ENCODE assay signal across 12 cellular contexts in the genomic region with DNA sequence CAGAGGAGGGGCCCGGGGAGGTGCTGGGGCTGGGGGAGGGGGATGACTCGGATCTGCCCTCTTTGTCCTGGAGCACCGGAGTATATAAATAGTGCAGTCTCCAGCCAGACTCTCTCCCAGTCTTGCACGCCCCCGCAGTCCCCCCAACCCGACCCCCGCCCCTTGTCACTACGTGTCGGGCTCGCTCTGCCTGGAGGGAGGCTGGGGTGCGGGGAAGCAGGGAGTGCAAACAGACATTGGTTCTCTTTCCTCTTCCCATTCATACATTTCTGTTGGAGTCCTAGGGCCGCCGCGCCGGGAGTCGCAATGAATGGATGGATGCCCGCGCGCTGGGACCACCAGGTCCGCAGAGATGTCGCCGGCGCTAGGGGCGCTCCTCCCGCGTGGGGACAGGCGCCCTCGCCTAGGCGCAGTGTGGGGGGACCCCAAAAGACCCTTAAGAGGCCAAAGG.
DNase-seq lines count a peak whose midpoint lies in the region; ATAC-seq and TF ChIP-seq lines count a peak whose summit lies in the region.
"Had no signal": no experiment of that assay in that cellular context is flagged by ENCODE, and none has a peak within 500 bp of the region (broad histone marks: within the 10 kb centered on the region; RNA-seq: fewer than 3 reads in every experiment).

No MANE protein-coding gene starts in this region.

- no peaks in the 10 kb centered on the region for H3K9me3 Mint-ChIP-seq in osteocyte (ENCODE audit: unreplicated experiment)
- no peaks in the 10 kb centered on the region for H3K9me3 Mint-ChIP-seq in stimulated activated memory B cell treated with anti-CD40 and anti-IgM and Interleukin-4, amounts not matched to agents 10 μg/mL and 1 μg/mL and 100 μg/mL, for 72 hours

- peak overlapping the region; percentile 91 for H3K4me3 ChIP-seq in ACC112 (ENCODE audit: low read depth, low read length)
- peak overlapping the region; percentile 43 for H3K4me3 ChIP-seq in fibroblast of villous mesenchyme (ENCODE audit: low read depth, low read length)

- no peaks in the 10 kb centered on the region for H3K79me2 ChIP-seq in ACC112 (ENCODE audit: control insufficient read depth, insufficient read depth, low read length, unreplicated experiment)

- TF ChIP-seq CTCF in fibroblast of villous mesenchyme (IDR thresholded peaks at IDR 0.05; ENCODE audit: insufficient read depth, low read depth, low read length) (no peak), osteocyte (IDR thresholded peaks at IDR 0.05) (no peak)

- H2AFZ ChIP-seq in ACC112 (ENCODE audit: low read length, unreplicated experiment), result peak overlapping the region; percentile 68

- DNase-seq in NCI-H1105 treated with DMSO at 0.1 percent for 48 hours (lab: John Stamatoyannopoulos, UW) (peak; percentile 47), fibroblast of villous mesenchyme (ENCODE audit: low read depth) (no peak), osteocyte (ENCODE audit: extremely low spot score, unreplicated experiment) (no peak), NCI-H2029 (lab: John Stamatoyannopoulos, UW) (no peak)
- DNase-seq: activated CD4-positive, alpha-beta T cell treated with anti-CD3 and anti-CD28 coated beads, Interleukin-2, amount 50 U/mL, for 4 hours; NCI-H1417 treated with DMSO at 0.1 percent for 48 hours; stimulated activated CD8-positive, alpha-beta memory T cell treated with anti-CD3 and anti-CD28 coated beads, Interleukin-4, amount 100 ng/mL, for 48 hours had no signal

- no peaks in the 10 kb centered on the region for H3K36me3 Mint-ChIP-seq in osteocyte (ENCODE audit: unreplicated experiment)
- no peaks in the 10 kb centered on the region for H3K36me3 Mint-ChIP-seq in stimulated activated memory B cell treated with anti-CD40 and anti-IgM and Interleukin-4, amounts not matched to agents 10 μg/mL and 1 μg/mL and 100 μg/mL, for 72 hours

- H3K4me3 Mint-ChIP-seq in osteocyte (ENCODE audit: unreplicated experiment), result peak overlapping the region; percentile 77
- no peak overlapping the region for H3K4me3 Mint-ChIP-seq in stimulated activated memory B cell treated with anti-CD40 and anti-IgM and Interleukin-4, amounts not matched to agents 10 μg/mL and 1 μg/mL and 100 μg/mL, for 72 hours

- peaks cover 49% of the 10 kb centered on the region for H3K27me3 ChIP-seq in ACC112 (ENCODE audit: insufficient read depth, low read length)

- H3K27ac ChIP-seq in ACC112 (ENCODE audit: low read depth, low read length), result peak overlapping the region; percentile 45; the same call in 1 of the 2 replicates
- H3K27ac ChIP-seq: SJSA1 had no signal

- H3K27ac Mint-ChIP-seq in osteocyte (ENCODE audit: unreplicated experiment), result no peak overlapping the region
- H3K27ac Mint-ChIP-seq in stimulated activated memory B cell treated with anti-CD40 and anti-IgM and Interleukin-4, amounts not matched to agents 10 μg/mL and 1 μg/mL and 100 μg/mL, for 72 hours, result no peak overlapping the region

- H3K36me3 ChIP-seq in ACC112 (ENCODE audit: insufficient read depth, low read length), result no peaks in the 10 kb centered on the region
- H3K36me3 ChIP-seq: SJSA1 had no signal

- H3K27me3 Mint-ChIP-seq in osteocyte (ENCODE audit: unreplicated experiment), result peaks cover 48% of the 10 kb centered on the region
- H3K27me3 Mint-ChIP-seq in stimulated activated memory B cell treated with anti-CD40 and anti-IgM and Interleukin-4, amounts not matched to agents 10 μg/mL and 1 μg/mL and 100 μg/mL, for 72 hours, result peaks cover 57% of the 10 kb centered on the region

- peaks cover 26% of the 10 kb centered on the region for H3K4me1 Mint-ChIP-seq in osteocyte (ENCODE audit: unreplicated experiment)
- peaks cover 18% of the 10 kb centered on the region for H3K4me1 Mint-ChIP-seq in stimulated activated memory B cell treated with anti-CD40 and anti-IgM and Interleukin-4, amounts not matched to agents 10 μg/mL and 1 μg/mL and 100 μg/mL, for 72 hours

- ATAC-seq in stimulated activated memory B cell treated with anti-CD40 and anti-IgM and Interleukin-4, amounts not matched to agents 10 μg/mL and 1 μg/mL and 100 μg/mL, for 72 hours, result no peak
- no peak for ATAC-seq in HG03196 (IDR thresholded peaks at IDR 0.05; ENCODE audit: unreplicated experiment)
- no peak for ATAC-seq in HG02623 (IDR thresholded peaks at IDR 0.05; ENCODE audit: unreplicated experiment)

- H3K4me1 ChIP-seq in ACC112 (ENCODE audit: control insufficient read depth, insufficient read depth, low read length, unreplicated experiment), result peaks cover 5% of the 10 kb centered on the region
